ENCODE assay signal across 2 cellular contexts in the genomic region with DNA sequence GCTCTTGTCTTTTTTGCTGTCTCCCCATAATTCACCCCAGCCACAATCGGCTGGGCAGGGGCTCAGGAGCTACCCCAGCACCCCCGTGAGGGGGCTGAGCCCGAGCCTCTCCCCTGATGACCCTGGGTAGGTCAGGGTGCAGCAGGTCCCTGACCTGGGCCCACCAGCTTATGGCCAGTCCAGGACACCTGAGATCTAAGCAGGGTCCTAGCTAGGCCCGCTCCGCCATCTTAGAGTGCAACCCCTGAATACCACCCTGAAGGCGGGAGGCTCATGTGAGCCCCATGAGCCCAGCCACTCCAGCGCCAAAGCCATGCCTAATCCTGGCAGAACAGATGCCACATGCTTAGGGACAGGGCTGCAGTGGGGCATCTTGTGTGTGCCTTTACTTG.
TF ChIP-seq lines count a peak whose summit lies in the region.

No MANE protein-coding gene starts in this region.

TF ChIP-seq in HEK293, 187 proteins besides CTCF, POLR2A, EP300 and RAD21:
- peak; percentile 28; the same call in 1 of the 2 replicates for TF ChIP-seq ZNF600 (tag by site-specific recombination; IDR thresholded peaks at IDR 0.05)
- no peak for TF ChIP-seq ZEB2 (tag by site-specific recombination; IDR thresholded peaks at IDR 0.05)
- no peak for TF ChIP-seq ZSCAN23 (tag by site-specific recombination; IDR thresholded peaks at IDR 0.05)
- no peak for TF ChIP-seq ZNF223 (tag by site-specific recombination; IDR thresholded peaks at IDR 0.05)
- no peak for TF ChIP-seq ZNF10 (tag by site-specific recombination; IDR thresholded peaks at IDR 0.05)
TF ChIP-seq in HEK293: peak in this region for 1.

TF ChIP-seq in HepG2, 621 proteins besides CTCF, POLR2A, EP300 and RAD21:
- TF ChIP-seq RBM22 (optimal IDR thresholded peaks at IDR 0.05; ENCODE audit: low read length) (peak; percentile 46), MXD3 (CRISPR knock-in tag; IDR thresholded peaks at IDR 0.05) (no peak), PAF1 (CRISPR knock-in tag; IDR thresholded peaks at IDR 0.05) (0 out of 2 replicates have a peak, but pooled peaks have one; percentile 27), POLR2G (IDR thresholded peaks at IDR 0.05; ENCODE audit: low read depth, low read length) (peak; percentile 53; the same call in 1 of the 2 replicates), AGO2 (optimal IDR thresholded peaks at IDR 0.05; ENCODE audit: low read depth, low read length) (peak; percentile 90), ZNF496 (CRISPR knock-in tag; IDR thresholded peaks at IDR 0.05; ENCODE audit: insufficient replicate concordance) (no peak)
- TF ChIP-seq, protein P1, sequence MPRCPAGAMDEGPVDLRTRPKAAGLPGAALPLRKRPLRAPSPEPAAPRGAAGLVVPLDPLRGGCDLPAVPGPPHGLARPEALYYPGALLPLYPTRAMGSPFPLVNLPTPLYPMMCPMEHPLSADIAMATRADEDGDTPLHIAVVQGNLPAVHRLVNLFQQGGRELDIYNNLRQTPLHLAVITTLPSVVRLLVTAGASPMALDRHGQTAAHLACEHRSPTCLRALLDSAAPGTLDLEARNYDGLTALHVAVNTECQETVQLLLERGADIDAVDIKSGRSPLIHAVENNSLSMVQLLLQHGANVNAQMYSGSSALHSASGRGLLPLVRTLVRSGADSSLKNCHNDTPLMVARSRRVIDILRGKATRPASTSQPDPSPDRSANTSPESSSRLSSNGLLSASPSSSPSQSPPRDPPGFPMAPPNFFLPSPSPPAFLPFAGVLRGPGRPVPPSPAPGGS (CRISPR knock-in tag; IDR thresholded peaks at IDR 0.05), result 0 out of 2 replicates have a peak, but pooled peaks have one; percentile 44
- TF ChIP-seq, protein P2, sequence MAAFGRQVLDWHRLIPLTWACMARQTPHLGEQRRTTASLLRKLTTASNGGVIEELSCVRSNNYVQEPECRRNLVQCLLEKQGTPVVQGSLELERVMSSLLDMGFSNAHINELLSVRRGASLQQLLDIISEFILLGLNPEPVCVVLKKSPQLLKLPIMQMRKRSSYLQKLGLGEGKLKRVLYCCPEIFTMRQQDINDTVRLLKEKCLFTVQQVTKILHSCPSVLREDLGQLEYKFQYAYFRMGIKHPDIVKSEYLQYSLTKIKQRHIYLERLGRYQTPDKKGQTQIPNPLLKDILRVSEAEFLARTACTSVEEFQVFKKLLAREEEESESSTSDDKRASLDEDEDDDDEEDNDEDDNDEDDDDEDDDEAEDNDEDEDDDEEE (CRISPR knock-in tag; IDR thresholded peaks at IDR 0.05), result no peak
